8 cellular contexts compared by ENCODE assay signal in genomic region chr22:50184541-50185383, GRCh38. TPM values are rescaled to one million over a fixed set of nuclear protein-coding genes. Genes with fewer than 3 reads are reported as not detected.
DNase-seq lines count a peak whose midpoint lies in the region; TF ChIP-seq lines count a peak whose summit lies in the region.

No MANE protein-coding gene starts in this region.

- DNase-seq in G401 (ENCODE audit: low spot score) (peak; percentile 56), SK-N-MC (ENCODE audit: low read depth, low spot score) (no peak), fibroblast of the aortic adventitia (ENCODE audit: low read depth) (no peak), retina (peak; percentile 36), A172 (ENCODE audit: low spot score) (no peak), HT-29 (ENCODE audit: low spot score) (no peak)
- no peak for DNase-seq in stimulated activated CD4-positive, alpha-beta T cell treated with anti-CD3 and anti-CD28 coated beads, Interleukin-15, amount 100 ng/mL, for 24 hours
- no peak for DNase-seq in stimulated activated naive CD4-positive, alpha-beta T cell (lab: John Stamatoyannopoulos, UW)

- TF ChIP-seq CTCF in fibroblast of the aortic adventitia (IDR thresholded peaks at IDR 0.05; ENCODE audit: insufficient read depth, low read length), result no peak

- peak overlapping the region; percentile 46 for H3K9ac ChIP-seq in SK-N-MC (ENCODE audit: insufficient read length)

- no peaks in the 10 kb centered on the region for H3K9me3 ChIP-seq in SK-N-MC (ENCODE audit: low read depth, low read length)

- 0 out of 2 replicates have a peak overlapping the region, but pooled peaks have one; percentile 44 for H3K27ac ChIP-seq in SK-N-MC

- in situ Hi-C loops in G401 (cut with HindIII; ENCODE audit: low sequenced_read_pairs), result no loop called here

- peak overlapping the region; percentile 61 for H3K4me3 ChIP-seq in SK-N-MC
- H3K4me3 ChIP-seq in fibroblast of the aortic adventitia (ENCODE audit: low read depth, low read length), result peak overlapping the region; percentile 61

- H3K36me3 ChIP-seq in SK-N-MC (ENCODE audit: insufficient read depth, low read length), result no peaks in the 10 kb centered on the region; the same call in 1 of the 2 replicates

RNA-seq across cellular contexts. Expression of gene TRABD, which starts 1.0 kb away (rescaled TPM):
- total RNA-seq in G401 (2014; rRNA removed; shearing (Covaris generic)), result 73.9 and 83.5 TPM in 2 replicates
- total RNA-seq in fibroblast of the aortic adventitia (ENCODE audit: low replicate concordance), result 15.5 and 16.8 TPM in 2 replicates
- total RNA-seq in A172 (2014; rRNA removed; shearing (Covaris generic)), result 18.9 and 19.2 TPM in 2 replicates
- total RNA-seq in HT-29 (2014; rRNA removed; shearing (Covaris generic)), result 75.2 and 82.3 TPM in 2 replicates

RNA-seq across cellular contexts. Expression of gene PANX2, which starts 14.2 kb away (rescaled TPM):
- 0.62 and 1.4 TPM in 2 replicates for total RNA-seq in G401 (2014; rRNA removed; shearing (Covaris generic))
- 0.90 TPM in 2 replicates for total RNA-seq in fibroblast of the aortic adventitia (ENCODE audit: low replicate concordance)
- 1.4 and 1.5 TPM in 2 replicates for total RNA-seq in A172 (2014; rRNA removed; shearing (Covaris generic))
- total RNA-seq in HT-29 (2014; rRNA removed; shearing (Covaris generic)), result 1.1 and 1.4 TPM in 2 replicates

RNA-seq across cellular contexts. Expression of gene SELENOO, which starts 16.0 kb away (rescaled TPM):
- total RNA-seq in G401 (2014; rRNA removed; shearing (Covaris generic)), result 25.5 and 40.7 TPM in 2 replicates
- 15.5 and 17.3 TPM in 2 replicates for total RNA-seq in fibroblast of the aortic adventitia (ENCODE audit: low replicate concordance)
- total RNA-seq in A172 (2014; rRNA removed; shearing (Covaris generic)), result 8.0 and 9.5 TPM in 2 replicates
- total RNA-seq in HT-29 (2014; rRNA removed; shearing (Covaris generic)), result 65.3 and 79.4 TPM in 2 replicates

Comparison
In these comparisons a context has a peak if more than half of its experiments do, and no peak if none do; other contexts are left out.
1. DNase-seq: peak in G401 (single experiment) and retina (single experiment); none in SK-N-MC (single experiment), fibroblast of the aortic adventitia (single experiment), stimulated activated CD4-positive, alpha-beta T cell treated with anti-CD3 and anti-CD28 coated beads, Interleukin-15, amount 100 ng/mL, for 24 hours (single experiment), stimulated activated naive CD4-positive, alpha-beta T cell (0 of 6), A172 (single experiment) and HT-29 (single experiment).